ENCODE assay signal across 8 cellular contexts in the genomic region with DNA sequence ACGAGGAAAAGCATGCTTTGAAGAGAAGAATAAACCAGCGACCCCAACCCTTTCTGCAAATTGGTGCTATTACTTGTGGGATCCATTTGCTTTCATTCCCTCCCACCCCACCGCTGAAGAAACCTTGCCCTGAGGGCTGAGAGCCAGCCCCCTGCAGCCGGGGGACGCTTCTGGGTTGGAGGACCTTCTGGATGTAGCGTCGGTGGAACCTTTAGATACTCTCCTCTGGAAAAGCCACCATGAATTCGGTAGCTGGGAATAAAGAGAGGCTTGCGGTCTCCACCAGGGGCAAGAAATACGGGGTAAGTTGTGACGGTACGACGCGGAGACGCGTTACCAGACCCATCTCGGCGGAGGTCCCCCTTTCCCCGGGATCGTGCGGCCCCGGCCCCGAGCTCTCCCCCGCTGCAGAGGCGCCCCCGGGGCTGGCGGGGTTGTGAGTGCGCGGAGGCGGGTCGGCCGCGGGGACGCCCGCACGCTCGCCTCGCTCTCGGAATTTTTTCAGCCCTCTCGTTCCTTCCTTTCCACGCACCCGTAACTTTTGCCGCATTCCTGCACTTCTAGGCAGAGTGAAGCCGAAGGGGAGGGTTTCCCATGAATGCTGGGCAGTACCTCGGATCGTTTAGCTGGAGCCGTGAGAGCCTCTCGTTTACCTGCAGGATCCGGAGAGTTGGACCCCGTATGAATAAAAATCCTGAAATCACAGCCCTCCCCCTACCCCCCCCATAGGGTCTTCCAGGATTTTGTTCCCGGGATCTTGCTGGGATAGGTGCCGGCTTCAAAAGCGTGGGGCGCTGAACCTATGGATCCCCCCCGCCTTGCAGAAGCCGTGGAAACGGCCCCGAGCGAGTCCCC. TPM values are rescaled to one million over a fixed set of nuclear protein-coding genes. Genes with fewer than 3 reads are reported as not detected.
DNase-seq lines count a peak whose midpoint lies in the region; ATAC-seq and TF ChIP-seq lines count a peak whose summit lies in the region.

No MANE protein-coding gene starts in this region.

- no peak overlapping the region; the same call in 1 of the 2 replicates for H3K9ac ChIP-seq in iPS-20b (ENCODE audit: low read depth, low read length)

- no peaks in the 10 kb centered on the region for H3K36me3 ChIP-seq in adrenal gland (replicated peaks in 1 of 2)
- no peaks in the 10 kb centered on the region for H3K36me3 ChIP-seq in iPS-20b (ENCODE audit: insufficient read depth, low read depth, low read length)

- DNase-seq in activated CD4-positive, alpha-beta T cell treated with anti-CD3 and anti-CD28 coated beads for 36 hours, result peak; percentile 23
- no peak for DNase-seq in activated CD4-positive, alpha-beta T cell treated with anti-CD3 and anti-CD28 coated beads for 1 hour
- peak; percentile 75 for DNase-seq in NCI-H2227 (lab: John Stamatoyannopoulos, UW; ENCODE audit: unreplicated experiment)
- peak in 4 of 7 donors; percentile 10 to 25 (median 22) for DNase-seq in adrenal gland
- peak; percentile 30 for DNase-seq in stimulated activated CD8-positive, alpha-beta memory T cell treated with anti-CD3 and anti-CD28 coated beads, Interleukin-4, amount 100 ng/mL, for 48 hours
- DNase-seq in NCI-H1436 (lab: John Stamatoyannopoulos, UW), result no peak
- DNase-seq in GOT3 (lab: John Stamatoyannopoulos, UW), result no peak

- H3K4me3 ChIP-seq in adrenal gland (peak overlapping the region; percentile 19 to 76 (median 47)), iPS-20b (ENCODE audit: low read length) (peak overlapping the region; percentile 73)

- H3K36me3 Mint-ChIP-seq in activated CD4-positive, alpha-beta T cell treated with anti-CD3 and anti-CD28 coated beads for 36 hours (ENCODE audit: low read depth), result no peaks in the 10 kb centered on the region

- no peak for TF ChIP-seq POLR2A in adrenal gland (IDR thresholded peaks at IDR 0.05)

- H3K4me1 ChIP-seq in adrenal gland (replicated peaks in 1 of 2), result peaks cover 32 to 40% of the 10 kb centered on the region in 2 donors
- peaks cover 3% of the 10 kb centered on the region; the same call in 1 of the 2 replicates for H3K4me1 ChIP-seq in iPS-20b (ENCODE audit: insufficient read depth, low read length)

- TF ChIP-seq CTCF in adrenal gland (IDR thresholded peaks at IDR 0.05), result no peak

- H3K9me3 ChIP-seq in adrenal gland (replicated peaks in 1 of 3), result no peaks in the 10 kb centered on the region
- no peaks in the 10 kb centered on the region for H3K9me3 ChIP-seq in iPS-20b (ENCODE audit: insufficient read depth, low read depth, low read length)

- no peaks in the 10 kb centered on the region for H3K9me3 Mint-ChIP-seq in activated CD4-positive, alpha-beta T cell treated with anti-CD3 and anti-CD28 coated beads for 36 hours (ENCODE audit: low read depth)

- H3K4me1 Mint-ChIP-seq in activated CD4-positive, alpha-beta T cell treated with anti-CD3 and anti-CD28 coated beads for 36 hours, result peaks cover 25% of the 10 kb centered on the region

- H3K27me3 ChIP-seq in adrenal gland (peaks cover 9% of the 10 kb centered on the region), iPS-20b (ENCODE audit: insufficient read depth, low read length) (peaks cover 85% of the 10 kb centered on the region)

- H3K27ac Mint-ChIP-seq in activated CD4-positive, alpha-beta T cell treated with anti-CD3 and anti-CD28 coated beads for 36 hours, result no peak overlapping the region

- peaks cover 65% of the 10 kb centered on the region for H3K27me3 Mint-ChIP-seq in activated CD4-positive, alpha-beta T cell treated with anti-CD3 and anti-CD28 coated beads for 36 hours

- intact Hi-C loops in activated CD4-positive, alpha-beta T cell treated with anti-CD3 and anti-CD28 coated beads for 36 hours (cut with DNase I, micrococcal nuclease), result loop anchor here (1.0 to 10.0 kb wide), 11 partner anchors 122 to 1544 kb away; partner anchors contain the start of genes CNST (in 1 of the 2) and TFB2M (in 1 of the 2)
- intact Hi-C loops in adrenal gland (cut with DNase I), result loop anchor here (10.0 kb wide), 3 partner anchors 219 to 1299 kb away; no protein-coding TSS in a partner anchor

- ATAC-seq in activated CD4-positive, alpha-beta T cell treated with anti-CD3 and anti-CD28 coated beads for 36 hours, result no peak

- 0 to 2% (median 1%) methylated on average over 23 to 59 of the region's 59 CpGs for WGBS in adrenal gland, 4 donors

- POLR2A ChIA-PET in activated CD4-positive, alpha-beta T cell treated with anti-CD3 and anti-CD28 coated beads for 36 hours (lab: Charles Lee), result no interaction called here

- H3K4me3 Mint-ChIP-seq in activated CD4-positive, alpha-beta T cell treated with anti-CD3 and anti-CD28 coated beads for 36 hours, result peak overlapping the region; percentile 65

- CTCF ChIA-PET in activated CD4-positive, alpha-beta T cell treated with anti-CD3 and anti-CD28 coated beads for 36 hours (lab: Charles Lee), result interaction anchor here (0.6 to 3.7 kb wide), 9 partner anchors 12 to 1648 kb away, joined by 3 to 11 read pairs (median 3); no protein-coding TSS in a partner anchor

- H3K27ac ChIP-seq in adrenal gland (peak overlapping the region in 1 of 5 donors; percentile 16), iPS-20b (ENCODE audit: low read length) (no peak overlapping the region)

RNA-seq across cellular contexts. Expression of gene KIF26B, which starts 0.6 kb away (rescaled TPM):
- total RNA-seq in activated CD4-positive, alpha-beta T cell treated with anti-CD3 and anti-CD28 coated beads for 36 hours, result under 1 TPM; 0.16 to 0.23 TPM
- total RNA-seq in adrenal gland, result 1 to 10 TPM; 1.7 to 4.6 (median 3.1) TPM
- polyA plus RNA-seq in adrenal gland, result 1 to 10 TPM in 1 of 3 donors, under 1 TPM in 2; 0.20 to 2.1 (median 0.48) TPM

Comparison
In these comparisons a context has a peak if more than half of its experiments do, and no peak if none do; other contexts are left out.
1. DNase-seq: peak in activated CD4-positive, alpha-beta T cell treated with anti-CD3 and anti-CD28 coated beads for 36 hours (single experiment), NCI-H2227 (single experiment), adrenal gland (4 of 7) and stimulated activated CD8-positive, alpha-beta memory T cell treated with anti-CD3 and anti-CD28 coated beads, Interleukin-4, amount 100 ng/mL, for 48 hours (single experiment); none in activated CD4-positive, alpha-beta T cell treated with anti-CD3 and anti-CD28 coated beads for 1 hour (single experiment), NCI-H1436 (single experiment) and GOT3 (single experiment).